Comparison of ENCODE assay signal across 10 cellular contexts in genomic region chr15:89016549-89017041, GRCh38.
DNase-seq lines count a peak whose midpoint lies in the region; ATAC-seq and TF ChIP-seq lines count a peak whose summit lies in the region.
"Had no signal": no experiment of that assay in that cellular context is flagged by ENCODE, and none has a peak within 500 bp of the region (broad histone marks: within the 10 kb centered on the region; RNA-seq: fewer than 3 reads in every experiment).

No MANE protein-coding gene starts in this region.

- peak overlapping the region in 2 of 3 donors; percentile 72 to 90 for H3K27ac Mint-ChIP-seq in CD4-positive, CD25-positive, alpha-beta regulatory T cell
- H3K27ac Mint-ChIP-seq in neural progenitor cell, result peak overlapping the region; percentile 57

- peaks cover 0 to 3% of the 10 kb centered on the region in 2 experiments for H3K9me3 ChIP-seq in CD4-positive, CD25-positive, alpha-beta regulatory T cell (ENCODE audit: control insufficient read depth in 2 of 2, low read length in 2 of 2)
- H3K9me3 ChIP-seq in neural progenitor cell (ENCODE audit: low read depth), result no peaks in the 10 kb centered on the region

- H3K4me2 ChIP-seq in neural progenitor cell, result no peak overlapping the region

- H4K20me1 ChIP-seq in neural progenitor cell (ENCODE audit: low read depth), result no peaks in the 10 kb centered on the region

- TF ChIP-seq CTCF in neural progenitor cell (IDR thresholded peaks at IDR 0.05), result no peak

- peaks cover 0 to 5% (median 0%) of the 10 kb centered on the region in 7 donors for H3K9me3 Mint-ChIP-seq in CD4-positive, CD25-positive, alpha-beta regulatory T cell
- peaks cover 8% of the 10 kb centered on the region for H3K9me3 Mint-ChIP-seq in neural progenitor cell

- peaks cover 11% of the 10 kb centered on the region for H3K4me1 ChIP-seq in CD4-positive, CD25-positive, alpha-beta regulatory T cell (ENCODE audit: control insufficient read depth, insufficient read depth, low read length, poor library complexity, severe bottlenecking)
- no peaks in the 10 kb centered on the region for H3K4me1 ChIP-seq in neural progenitor cell

- no peak overlapping the region for H3K4me3 ChIP-seq in CD4-positive, CD25-positive, alpha-beta regulatory T cell (ENCODE audit: low read depth, low read length)
- H3K4me3 ChIP-seq in neural progenitor cell, result no peak overlapping the region

- H3K9ac ChIP-seq in neural progenitor cell, result no peak overlapping the region

- no peaks in the 10 kb centered on the region for H3K36me3 ChIP-seq in CD4-positive, CD25-positive, alpha-beta regulatory T cell (ENCODE audit: control insufficient read depth, insufficient read depth, low read length)
- no peaks in the 10 kb centered on the region for H3K36me3 ChIP-seq in neural progenitor cell

- H3K27me3 Mint-ChIP-seq in CD4-positive, CD25-positive, alpha-beta regulatory T cell, result peaks cover 57% of the 10 kb centered on the region
- peaks cover 16% of the 10 kb centered on the region for H3K27me3 Mint-ChIP-seq in neural progenitor cell (ENCODE audit: insufficient read depth, low read depth)

- ATAC-seq in CD4-positive, CD25-positive, alpha-beta regulatory T cell (ENCODE audit: low read depth in 2 of 2), result no peak

- no peaks in the 10 kb centered on the region for H3F3A ChIP-seq in neural progenitor cell (ENCODE audit: low read depth)

- H3K4me1 Mint-ChIP-seq in CD4-positive, CD25-positive, alpha-beta regulatory T cell, result peaks cover 5 to 25% (median 13%) of the 10 kb centered on the region in 4 donors
- peaks cover 16% of the 10 kb centered on the region for H3K4me1 Mint-ChIP-seq in neural progenitor cell

- no peak overlapping the region for H3K27ac ChIP-seq in CD4-positive, CD25-positive, alpha-beta regulatory T cell (ENCODE audit: insufficient read depth, low read length, poor library complexity, severe bottlenecking)
- H3K27ac ChIP-seq in neural progenitor cell, result no peak overlapping the region

- no peaks in the 10 kb centered on the region for H3K79me2 ChIP-seq in neural progenitor cell (ENCODE audit: low read depth)

- H3K27me3 ChIP-seq in CD4-positive, CD25-positive, alpha-beta regulatory T cell (ENCODE audit: control insufficient read depth, insufficient read depth, low read length), result peaks cover 8% of the 10 kb centered on the region
- peaks cover 15% of the 10 kb centered on the region for H3K27me3 ChIP-seq in neural progenitor cell

- peak overlapping the region in 3 of 4 donors; percentile 4 to 15 (median 4) for H3K4me3 Mint-ChIP-seq in CD4-positive, CD25-positive, alpha-beta regulatory T cell
- no peak overlapping the region for H3K4me3 Mint-ChIP-seq in neural progenitor cell

- H2AFZ ChIP-seq in neural progenitor cell (replicated peaks), result no peak overlapping the region

- no peaks in the 10 kb centered on the region for H3K36me3 Mint-ChIP-seq in CD4-positive, CD25-positive, alpha-beta regulatory T cell
- no peaks in the 10 kb centered on the region for H3K36me3 Mint-ChIP-seq in neural progenitor cell
- H3K36me3 Mint-ChIP-seq: type B pancreatic cell had no signal

- no peak for DNase-seq in CD4-positive, CD25-positive, alpha-beta regulatory T cell
- DNase-seq in NCI-H226 (peak; percentile 15), dermis blood vessel endothelial cell (peak; percentile 29), neural progenitor cell (ENCODE audit: low spot score) (no peak), NCI-H748 treated with DMSO at 0.1 percent for 48 hours (lab: John Stamatoyannopoulos, UW) (no peak), COLO668 (lab: John Stamatoyannopoulos, UW; ENCODE audit: unreplicated experiment) (no peak), cortex of kidney (lab: John Stamatoyannopoulos, UW) (no peak), Kasumi-1 (lab: John Stamatoyannopoulos, UW) (no peak)
- DNase-seq: NCI-H187 treated with DMSO at 0.1 percent for 48 hours had no signal

Comparison
In these comparisons a context has a peak if more than half of its experiments do, and no peak if none do; other contexts are left out.
1. DNase-seq: peak in NCI-H226 (single experiment) and dermis blood vessel endothelial cell (single experiment); none in CD4-positive, CD25-positive, alpha-beta regulatory T cell (0 of 3), neural progenitor cell (single experiment), NCI-H748 treated with DMSO at 0.1 percent for 48 hours (single experiment), COLO668 (single experiment), cortex of kidney (single experiment) and Kasumi-1 (0 of 2).